Comparison of ENCODE assay signal across 8 cellular contexts in the genomic region with DNA sequence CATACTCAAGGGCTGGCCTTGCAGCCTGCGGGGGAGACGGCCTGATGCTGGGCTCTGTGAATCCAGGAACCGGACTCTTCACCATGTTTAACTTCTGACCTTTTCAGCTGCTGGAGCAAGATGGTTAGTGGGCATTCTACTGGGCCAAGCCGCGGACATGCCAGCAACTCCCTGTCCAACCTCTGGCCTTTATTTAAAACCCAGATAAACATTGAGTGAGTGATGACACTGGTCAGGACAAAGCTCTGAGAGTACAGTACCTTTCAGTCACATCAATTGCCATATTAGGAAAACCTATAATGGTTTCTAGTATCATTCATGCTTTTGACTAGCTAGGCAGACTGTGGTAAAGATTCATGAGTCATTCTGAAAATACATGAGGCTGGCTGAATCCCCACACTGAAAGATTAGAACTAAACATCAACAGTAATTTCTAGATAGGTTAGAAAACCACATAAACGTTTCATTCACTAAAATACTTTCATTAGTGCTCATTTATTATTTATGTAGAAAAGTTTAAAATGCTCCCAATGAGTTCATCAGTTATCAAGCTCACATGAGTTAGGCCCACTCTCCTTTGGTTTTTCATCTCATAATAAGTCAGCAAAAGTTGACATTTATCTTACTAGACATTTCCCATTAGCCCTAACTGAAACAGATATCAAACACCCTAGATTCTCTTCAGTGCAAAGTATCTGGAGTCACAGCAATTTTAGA. TPM values are rescaled to one million over a fixed set of nuclear protein-coding genes. Genes with fewer than 3 reads are reported as not detected.
A peak's percentile ranks its signal among the peaks of the same experiment; 100 is the strongest.
DNase-seq lines count a peak whose midpoint lies in the region; ATAC-seq and TF ChIP-seq lines count a peak whose summit lies in the region.

No MANE protein-coding gene starts in this region.

- DNase-seq in GM04503 (ENCODE audit: low read depth) = peak; percentile 34
- DNase-seq in fibroblast of pulmonary artery (ENCODE audit: low read depth) = peak; percentile 65
- DNase-seq in iPS-NIHi7 (ENCODE audit: extremely low spot score) = no peak
- no peak for DNase-seq in midbrain (lab: John Stamatoyannopoulos, UW)
- no peak for DNase-seq in dorsolateral prefrontal cortex
- DNase-seq in activated CD4-positive, CD25-positive, alpha-beta regulatory T cell treated with anti-CD3 and anti-CD28 coated beads, Interleukin-2, amount 50 U/mL, for 72 hours = no peak

- H3K27ac ChIP-seq in dorsolateral prefrontal cortex = peak overlapping the region in 6 of 59 donors; percentile 3 to 48 (median 22)

- no peak for TF ChIP-seq CTCF in fibroblast of pulmonary artery (IDR thresholded peaks at IDR 0.05; ENCODE audit: low read length, missing control alignments)
- TF ChIP-seq CTCF in dorsolateral prefrontal cortex (IDR thresholded peaks at IDR 0.05 in 54 of 56, conservative IDR thresholded peaks at IDR 0.05 in 2 of 56; ENCODE audit: low read depth in 1 of 56, partially characterized antibody in 56 of 56) = no peak

- no peaks in the 10 kb centered on the region for H3K27me3 ChIP-seq in dorsolateral prefrontal cortex

- H3K4me3 ChIP-seq in fibroblast of pulmonary artery (replicated peaks; ENCODE audit: low read depth, low read length) (no peak overlapping the region), dorsolateral prefrontal cortex (no peak overlapping the region)

- intact Hi-C loops in dorsolateral prefrontal cortex (cut with DNase I) = no loop called here

- ATAC-seq in GM21423 (IDR thresholded peaks at IDR 0.05; ENCODE audit: unreplicated experiment) = peak; percentile 98
- ATAC-seq in HG03565 (IDR thresholded peaks at IDR 0.05; ENCODE audit: unreplicated experiment) = peak; percentile 97

RNA-seq across cellular contexts. Expression of gene ACTA1, which starts 7.1 kb away (rescaled TPM):
- total RNA-seq in dorsolateral prefrontal cortex = 1 to 10 TPM in 52 of 120 experiments, under 1 TPM in 54, not detected in 14; 0.29 to 3.3 (median 0.96) TPM

Comparison
In these comparisons a context has a peak if more than half of its experiments do, and no peak if none do; other contexts are left out.
1. DNase-seq: peak in GM04503 (single experiment) and fibroblast of pulmonary artery (single experiment); none in iPS-NIHi7 (single experiment), midbrain (single experiment), dorsolateral prefrontal cortex (0 of 10) and activated CD4-positive, CD25-positive, alpha-beta regulatory T cell treated with anti-CD3 and anti-CD28 coated beads, Interleukin-2, amount 50 U/mL, for 72 hours (single experiment).